19 cellular contexts compared by ENCODE assay signal in genomic region chr4:100945789-100946188, GRCh38.
"Had no signal": no experiment of that assay in that cellular context is flagged by ENCODE, and none has a peak within 500 bp of the region (broad histone marks: within the 10 kb centered on the region; RNA-seq: fewer than 3 reads in every experiment).

No MANE protein-coding gene starts in this region.

- DNase-seq: activated CD4-positive, alpha-beta T cell treated with anti-CD3 and anti-CD28 coated beads for 4 hours; activated CD8-positive, alpha-beta memory T cell treated with anti-CD3 and anti-CD28 coated beads, Interleukin-2, amount 50 U/mL, for 4 hours; activated CD8-positive, alpha-beta T cell treated with anti-CD3 and anti-CD28 coated beads for 36 hours; activated effector memory CD4-positive, alpha-beta T cell treated with Interleukin-2 at 50 U/mL for 16 hours; activated naive CD4-positive, alpha-beta T cell; activated T-cell treated with anti-CD3 and anti-CD28 coated beads, Interleukin-2, amount 50 U/mL, for 24 hours; aorta; central memory CD4-positive, alpha-beta T cell; NCI-H1092; NCI-H1417; NCI-H1694; NCI-H2029; NCI-H2107; NCI-H510A treated with DMSO at 0.1 percent for 48 hours; PC-3; SHP77 treated with DMSO at 0.1 percent for 48 hours had no signal

- H3K4me1 ChIP-seq: breast epithelium had no signal

- H3K27me3 ChIP-seq: breast epithelium had no signal

- H3K36me3 ChIP-seq: breast epithelium had no signal

- ATAC-seq: activated CD4-positive, CD25-positive, alpha-beta regulatory T cell treated with anti-CD3 and anti-CD28 coated beads, Interleukin-2, amount 50 U/mL, for 24 hours; activated CD8-positive, alpha-beta T cell treated with anti-CD3 and anti-CD28 coated beads for 36 hours; PC-3 had no signal

- H3K4me3 ChIP-seq: breast epithelium, coronary artery had no signal

- H3K27ac ChIP-seq: breast epithelium, coronary artery had no signal

- H3K9me3 ChIP-seq: breast epithelium had no signal
